In the genomic region with DNA sequence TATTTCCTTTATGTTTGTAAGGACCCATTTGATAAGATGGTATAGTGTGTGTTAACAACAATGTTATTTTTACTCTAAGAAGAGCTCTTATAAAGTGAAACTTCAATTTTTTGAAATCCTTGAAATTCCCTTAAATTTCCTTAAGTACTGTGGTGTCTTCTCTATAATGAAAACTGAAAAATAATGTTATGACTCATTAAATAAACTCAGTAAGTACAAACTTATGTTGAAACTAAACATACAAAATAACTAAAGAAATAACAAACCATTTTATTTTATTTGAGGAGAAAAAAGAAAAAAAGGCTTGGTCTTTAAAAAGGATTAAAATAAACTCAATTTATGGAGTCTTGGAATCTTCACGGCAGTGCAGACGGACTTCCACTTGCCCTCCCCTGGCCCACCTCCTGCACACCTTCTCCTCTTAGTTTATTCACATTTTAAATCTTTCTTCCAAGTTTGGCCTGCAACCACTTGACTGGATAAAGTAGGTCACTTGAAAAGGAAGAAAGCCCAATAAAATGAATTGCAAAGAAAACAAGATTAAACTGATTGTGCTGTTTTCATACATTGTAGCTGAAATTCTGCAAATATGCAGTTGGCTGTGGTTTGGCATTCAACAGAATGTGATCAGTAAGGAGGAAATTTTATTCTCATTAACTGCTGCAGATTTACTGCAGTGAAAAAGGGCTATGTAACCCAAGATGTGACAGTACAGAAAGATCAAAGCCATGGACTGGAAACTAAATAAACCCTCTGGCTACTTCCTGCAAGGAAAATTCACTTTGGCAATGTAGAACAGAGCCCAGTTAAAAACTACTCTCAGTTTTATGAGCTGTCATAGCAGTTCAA, we compare ENCODE assay signal across 14 cellular contexts. TPM values are rescaled to one million over a fixed set of nuclear protein-coding genes. Genes with fewer than 3 reads are reported as not detected.
A peak's percentile ranks its signal among the peaks of the same experiment; 100 is the strongest.
DNase-seq lines count a peak whose midpoint lies in the region; ATAC-seq, FAIRE-seq and TF ChIP-seq lines count a peak whose summit lies in the region.
"Had no signal": no experiment of that assay in that cellular context is flagged by ENCODE, and none has a peak within 500 bp of the region (broad histone marks: within the 10 kb centered on the region; RNA-seq: fewer than 3 reads in every experiment).

No MANE protein-coding gene starts in this region.

- intact Hi-C loops in mucosa of descending colon (cut with DNase I, micrococcal nuclease) = no loop called here

- peaks cover 9% of the 10 kb centered on the region for H3K4me1 ChIP-seq in mucosa of descending colon (ENCODE audit: low read depth)
- no peaks in the 10 kb centered on the region for H3K4me1 ChIP-seq in suprapubic skin

- in situ Hi-C loops in astrocyte of the spinal cord (cut with HindIII; ENCODE audit: low sequenced_read_pairs) = no loop called here

- FAIRE-seq in HTR-8/SVneo (lab: Jason Lieb, UNC) = no peak

- no peak overlapping the region for H3K27ac ChIP-seq in suprapubic skin
- H3K27ac ChIP-seq: HL-60 had no signal

- H3K9me3 ChIP-seq in mucosa of descending colon (no peaks in the 10 kb centered on the region), suprapubic skin (no peaks in the 10 kb centered on the region)

- H3K36me3 ChIP-seq in mucosa of descending colon (ENCODE audit: low read depth) (no peaks in the 10 kb centered on the region), suprapubic skin (no peaks in the 10 kb centered on the region)

- no peak for TF ChIP-seq EP300 in suprapubic skin (IDR thresholded peaks at IDR 0.05)

- 65% methylated on average over 2 of the region's 2 CpGs for WGBS in suprapubic skin

- no peak for TF ChIP-seq POLR2A in suprapubic skin (IDR thresholded peaks at IDR 0.05)

- H3K4me3 ChIP-seq in astrocyte of the spinal cord (ENCODE audit: low read depth, low read length) (no peak overlapping the region), mucosa of descending colon (no peak overlapping the region), suprapubic skin (no peak overlapping the region)

- CTCF ChIA-PET in HEK293T (lab: Yijun Ruan, JAX) = interaction anchor here (0.6 kb wide), 1 partner anchor 413 kb away, joined by 5 read pairs; no protein-coding TSS in a partner anchor

- POLR2A ChIA-PET in HEK293T (lab: Yijun Ruan, JAX) = no interaction called here

- peak; percentile 90 for ATAC-seq in mucosa of descending colon

- DNase-seq in AG20443 (ENCODE audit: low spot score) (peak; percentile 26), HEK293T (ENCODE audit: extremely low spot score) (peak; percentile 56), astrocyte of the spinal cord (ENCODE audit: low read depth, low spot score) (peak; percentile 81), mucosa of descending colon (peak in 1 of 3 donors; percentile 19), suprapubic skin (ENCODE audit: low spot score in 2 of 2) (no peak), HTR-8/SVneo (ENCODE audit: insufficient read length, low spot score) (no peak), activated gamma-delta T cell (lab: John Stamatoyannopoulos, UW) (no peak), NOMO-1 treated with DMSO at 0.1 percent for 48 hours (lab: John Stamatoyannopoulos, UW; ENCODE audit: unreplicated experiment) (no peak)
- DNase-seq: C1 segment of cervical spinal cord; kidney glomerular epithelial cell; NCI-H1105; nucleus accumbens; stimulated activated CD4-positive, alpha-beta T cell treated with anti-CD3 and anti-CD28 coated beads, Interleukin-4, amount 100 ng/mL, for 1 hour had no signal

- H3K27me3 ChIP-seq in suprapubic skin = no peaks in the 10 kb centered on the region

- TF ChIP-seq CTCF in astrocyte of the spinal cord (IDR thresholded peaks at IDR 0.05; ENCODE audit: low read depth, low read length) (no peak), mucosa of descending colon (IDR thresholded peaks at IDR 0.05) (no peak), suprapubic skin (IDR thresholded peaks at IDR 0.05) (no peak)

TF ChIP-seq in HEK293T, 16 proteins besides CTCF, POLR2A, EP300 and RAD21:
- TF ChIP-seq, protein P1, sequence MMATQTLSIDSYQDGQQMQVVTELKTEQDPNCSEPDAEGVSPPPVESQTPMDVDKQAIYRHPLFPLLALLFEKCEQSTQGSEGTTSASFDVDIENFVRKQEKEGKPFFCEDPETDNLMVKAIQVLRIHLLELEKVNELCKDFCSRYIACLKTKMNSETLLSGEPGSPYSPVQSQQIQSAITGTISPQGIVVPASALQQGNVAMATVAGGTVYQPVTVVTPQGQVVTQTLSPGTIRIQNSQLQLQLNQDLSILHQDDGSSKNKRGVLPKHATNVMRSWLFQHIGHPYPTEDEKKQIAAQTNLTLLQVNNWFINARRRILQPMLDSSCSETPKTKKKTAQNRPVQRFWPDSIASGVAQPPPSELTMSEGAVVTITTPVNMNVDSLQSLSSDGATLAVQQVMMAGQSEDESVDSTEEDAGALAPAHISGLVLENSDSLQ (IDR thresholded peaks at IDR 0.05) = peak; percentile 86
- TF ChIP-seq L3MBTL2 (conservative IDR thresholded peaks at IDR 0.05) (no peak), LEF1 (IDR thresholded peaks at IDR 0.05; ENCODE audit: borderline replicate concordance) (peak; percentile 100)

RNA-seq across cellular contexts. Expression of a gene that starts 48.5 kb away (rescaled TPM):
- total RNA-seq in mucosa of descending colon (10 to 100 TPM; 13.4 to 20.4 (median 14.9) TPM), suprapubic skin (10 to 100 TPM; 10.8 to 18.3 (median 14.6) TPM)

Comparison
In these comparisons a context has a peak if more than half of its experiments do, and no peak if none do; other contexts are left out.
1. DNase-seq: peak in AG20443 (single experiment), HEK293T (single experiment) and astrocyte of the spinal cord (single experiment); none in suprapubic skin (0 of 2), HTR-8/SVneo (single experiment), activated gamma-delta T cell (single experiment) and NOMO-1 treated with DMSO at 0.1 percent for 48 hours (single experiment).